In the genomic region with DNA sequence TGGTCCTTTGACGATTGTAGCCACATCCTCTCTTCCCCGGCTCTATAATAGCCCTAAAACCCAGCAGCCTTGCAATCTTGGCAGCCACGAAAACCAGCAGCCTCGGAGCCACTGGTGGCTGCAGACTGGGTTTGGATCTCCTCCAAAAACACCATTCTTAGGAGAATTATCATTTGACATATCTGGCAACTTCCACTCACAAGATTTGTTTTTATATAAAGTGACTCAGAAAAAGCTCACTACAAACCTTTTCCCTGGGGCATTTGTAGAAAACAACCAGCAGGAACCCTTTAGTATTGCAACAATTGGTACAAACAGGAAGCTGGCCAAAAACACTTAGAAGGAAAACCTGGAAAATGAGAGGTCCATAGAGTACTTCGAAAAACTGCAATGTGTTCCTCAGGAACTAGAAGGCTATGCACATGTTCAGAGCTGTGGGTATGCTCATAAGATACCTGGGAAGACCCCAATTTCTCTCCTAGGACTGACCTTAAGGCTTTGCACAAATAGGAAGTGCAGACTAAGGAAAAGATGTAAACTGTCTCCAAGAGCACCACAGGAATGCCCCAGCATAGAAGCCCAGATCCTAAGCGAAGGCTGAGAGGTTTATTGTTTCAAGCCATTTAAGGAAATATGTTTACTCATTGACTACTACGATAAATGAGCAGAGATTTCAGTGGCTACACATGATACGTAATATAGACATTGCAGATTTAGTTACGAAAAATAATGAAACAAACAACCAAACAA, we compare ENCODE assay signal across 18 cellular contexts.
DNase-seq lines count a peak whose midpoint lies in the region; ATAC-seq and TF ChIP-seq lines count a peak whose summit lies in the region.
"Had no signal": no experiment of that assay in that cellular context is flagged by ENCODE, and none has a peak within 500 bp of the region (broad histone marks: within the 10 kb centered on the region; RNA-seq: fewer than 3 reads in every experiment).

No MANE protein-coding gene starts in this region.

- no peaks in the 10 kb centered on the region for H3K4me1 ChIP-seq in mammary epithelial cell (ENCODE audit: insufficient read depth, low read length)
- H3K4me1 ChIP-seq: neural progenitor cell, sigmoid colon had no signal

- H3K27ac Mint-ChIP-seq in natural killer cell: no peak overlapping the region
- H3K27ac Mint-ChIP-seq: activated naive CD4-positive, alpha-beta T cell treated with anti-CD3 and anti-CD28 coated beads, Interleukin-2, amount 10 ng/mL, durations not matched to agents 7 days and 5 days; effector memory CD8-positive, alpha-beta T cell; memory B cell; neural progenitor cell; type B pancreatic cell had no signal

- TF ChIP-seq CTCF in mammary epithelial cell (conservative IDR thresholded peaks at IDR 0.05 in 1 of 2, IDR thresholded peaks at IDR 0.05 in 1 of 2; ENCODE audit: extremely low read depth in 1 of 2, insufficient read depth in 1 of 2, low read depth in 1 of 2, low read length in 2 of 2) (no peak), retinal pigment epithelial cell (conservative IDR thresholded peaks at IDR 0.05; ENCODE audit: low read depth, low read length) (no peak), natural killer cell (IDR thresholded peaks at IDR 0.05) (no peak)

- H3K36me3 ChIP-seq in mammary epithelial cell (ENCODE audit: insufficient read depth, low read length): no peaks in the 10 kb centered on the region
- H3K36me3 ChIP-seq: neural progenitor cell, sigmoid colon had no signal

- no peaks in the 10 kb centered on the region for H3K9me3 ChIP-seq in mammary epithelial cell (replicated peaks; ENCODE audit: insufficient read depth, low read length)

- H3K36me3 Mint-ChIP-seq in natural killer cell: peaks cover 12% of the 10 kb centered on the region
- H3K36me3 Mint-ChIP-seq: activated naive CD4-positive, alpha-beta T cell treated with anti-CD3 and anti-CD28 coated beads, Interleukin-2, amount 10 ng/mL, durations not matched to agents 7 days and 5 days; memory B cell; neural progenitor cell; type B pancreatic cell had no signal

- intact Hi-C loops in mammary epithelial cell (cut with micrococcal nuclease): no loop called here
- intact Hi-C loops in natural killer cell (cut with micrococcal nuclease): no loop called here

- DNase-seq in EH (ENCODE audit: low read depth) (peak; percentile 1), NCI-H226 (peak; percentile 61), mammary epithelial cell (peak; percentile 32), retinal pigment epithelial cell (ENCODE audit: low read depth) (peak; percentile 40), NCI-H1694 (lab: John Stamatoyannopoulos, UW) (no peak), C1 segment of cervical spinal cord (lab: John Stamatoyannopoulos, UW) (no peak), natural killer cell (no peak)
- DNase-seq: activated CD4-positive, alpha-beta T cell treated with anti-CD3 and anti-CD28 coated beads for 1 hour; activated naive CD4-positive, alpha-beta T cell treated with anti-CD3 and anti-CD28 coated beads, Interleukin-2, amount 10 ng/mL, durations not matched to agents 7 days and 5 days; caudate nucleus; DMS79 treated with DMSO at 0.1 percent for 48 hours; effector memory CD8-positive, alpha-beta T cell; NCI-H2029; NCI-H526; sigmoid colon had no signal

- H3K27ac ChIP-seq in mammary epithelial cell (ENCODE audit: insufficient read depth, low read depth, low read length): no peak overlapping the region
- H3K27ac ChIP-seq: neural progenitor cell, sigmoid colon had no signal

- no peaks in the 10 kb centered on the region for H3K27me3 Mint-ChIP-seq in natural killer cell (ENCODE audit: low read depth in 2 of 2)
- H3K27me3 Mint-ChIP-seq: activated naive CD4-positive, alpha-beta T cell treated with anti-CD3 and anti-CD28 coated beads, Interleukin-2, amount 10 ng/mL, durations not matched to agents 7 days and 5 days; effector memory CD8-positive, alpha-beta T cell; memory B cell; type B pancreatic cell had no signal

- 34% methylated on average over 8 of the region's 9 CpGs for WGBS in mammary epithelial cell (ENCODE audit: low coverage, missing lambda C conversion rate)

- H3K4me3 Mint-ChIP-seq in natural killer cell: no peak overlapping the region
- H3K4me3 Mint-ChIP-seq: activated naive CD4-positive, alpha-beta T cell treated with anti-CD3 and anti-CD28 coated beads, Interleukin-2, amount 10 ng/mL, durations not matched to agents 7 days and 5 days; effector memory CD8-positive, alpha-beta T cell; memory B cell; neural progenitor cell; type B pancreatic cell had no signal

- in situ Hi-C loops in mammary epithelial cell (cut with MboI; ENCODE audit: low sequenced_read_pairs in 2 of 2): no loop called here

- dilution Hi-C loops in mammary epithelial cell (cut with HindIII; ENCODE audit: low sequenced_read_pairs): no loop called here

- no peaks in the 10 kb centered on the region for H3K79me2 ChIP-seq in mammary epithelial cell (ENCODE audit: insufficient read depth, low read length)

- H3K27me3 ChIP-seq in mammary epithelial cell (ENCODE audit: insufficient read depth, low read length): peaks cover 2% of the 10 kb centered on the region
- H3K27me3 ChIP-seq: neural progenitor cell, sigmoid colon had no signal

- H3K9ac ChIP-seq in mammary epithelial cell (ENCODE audit: insufficient read depth, low read length): no peak overlapping the region
- H3K9ac ChIP-seq: neural progenitor cell had no signal

- ATAC-seq in natural killer cell: no peak
- ATAC-seq: effector memory CD8-positive, alpha-beta T cell had no signal

- H3K4me2 ChIP-seq in mammary epithelial cell (ENCODE audit: insufficient read depth, low read depth, low read length): no peak overlapping the region
- H3K4me2 ChIP-seq: neural progenitor cell had no signal

- no peaks in the 10 kb centered on the region for H4K20me1 ChIP-seq in mammary epithelial cell (ENCODE audit: insufficient read depth, low read length)

- CTCF ChIA-PET in mammary epithelial cell (lab: Charles Lee; ENCODE audit: low non-redundant PET): no interaction called here

- peaks cover 11 to 17% of the 10 kb centered on the region in 2 donors for H3K9me3 Mint-ChIP-seq in natural killer cell

- H2AFZ ChIP-seq in mammary epithelial cell (ENCODE audit: low read depth, low read length): no peak overlapping the region
- H2AFZ ChIP-seq: neural progenitor cell had no signal

- no peaks in the 10 kb centered on the region for H3K4me1 Mint-ChIP-seq in natural killer cell
- H3K4me1 Mint-ChIP-seq: activated naive CD4-positive, alpha-beta T cell treated with anti-CD3 and anti-CD28 coated beads, Interleukin-2, amount 10 ng/mL, durations not matched to agents 7 days and 5 days; memory B cell; neural progenitor cell had no signal

- H3K4me3 ChIP-seq in mammary epithelial cell (replicated peaks in 1 of 3; ENCODE audit: insufficient read depth in 1 of 3, low read depth in 2 of 3, low read length in 3 of 3): no peak overlapping the region
- no peak overlapping the region for H3K4me3 ChIP-seq in retinal pigment epithelial cell (ENCODE audit: low read length)
- H3K4me3 ChIP-seq: neural progenitor cell, sigmoid colon had no signal

- BruUV-seq in mammary epithelial cell (replicated peaks; lab: Mats Ljungman, UMichigan): no TSS peak

Comparison
In these comparisons a context has a peak if more than half of its experiments do, and no peak if none do; other contexts are left out.
1. DNase-seq: peak in EH (single experiment), NCI-H226 (single experiment), mammary epithelial cell (single experiment) and retinal pigment epithelial cell (single experiment); none in NCI-H1694 (single experiment), C1 segment of cervical spinal cord (0 of 14) and natural killer cell (single experiment).